26 cellular contexts compared by ENCODE assay signal in the genomic region with DNA sequence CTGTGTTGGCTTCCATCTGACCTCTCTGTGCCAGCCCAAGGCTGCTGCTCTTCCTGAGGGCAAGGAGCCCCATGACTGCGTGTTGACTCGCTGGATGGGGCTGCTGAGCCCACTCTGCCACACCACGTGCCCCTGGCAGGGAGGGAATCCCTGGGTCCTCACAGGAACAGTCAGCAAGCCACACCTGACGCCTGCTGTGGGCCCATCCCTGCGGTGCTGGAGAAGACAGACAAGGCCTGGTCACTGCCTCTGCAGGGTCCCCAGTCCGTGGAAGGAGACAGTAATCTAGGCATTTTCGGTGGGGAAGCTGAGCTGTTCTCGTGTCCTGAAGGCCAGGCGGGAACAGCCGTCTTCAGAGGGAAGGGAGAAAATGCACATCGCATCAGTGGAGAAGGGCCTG.
"Had no signal": no experiment of that assay in that cellular context is flagged by ENCODE, and none has a peak within 500 bp of the region (broad histone marks: within the 10 kb centered on the region; RNA-seq: fewer than 3 reads in every experiment).

No MANE protein-coding gene starts in this region.

- H3K9me3 ChIP-seq: neutrophil, ovary, psoas muscle, testis, transverse colon had no signal

- H3K27ac Mint-ChIP-seq: activated CD4-positive, alpha-beta memory T cell treated with anti-CD3 and anti-CD28 coated beads for 36 hours; activated naive CD4-positive, alpha-beta T cell treated with anti-CD3 and anti-CD28 coated beads, Interleukin-2, amount 10 ng/mL, durations not matched to agents 7 days and 5 days; activated naive CD8-positive, alpha-beta T cell treated with anti-CD3 and anti-CD28 coated beads, Interleukin-2, amount 10 ng/mL, durations not matched to agents 7 days and 5 days; activated T-cell treated with anti-CD3 and anti-CD28 coated beads, Interleukin-2, amount 50 U/mL, for 24 hours; endodermal cell; memory B cell; natural killer cell; stimulated activated naive B cell treated with anti-CD40 and anti-IgM and Interleukin-4, amounts not matched to agents 10 μg/mL and 1 μg/mL and 100 μg/mL, for 72 hours had no signal

- H3K27me3 ChIP-seq: brain microvascular endothelial cell, ovary, testis, transverse colon had no signal

- DNase-seq: activated CD4-positive, alpha-beta memory T cell treated with anti-CD3 and anti-CD28 coated beads for 36 hours; activated CD4-positive, alpha-beta T cell treated with anti-CD3 and anti-CD28 coated beads for 4 hours; activated CD8-positive, alpha-beta memory T cell treated with anti-CD3 and anti-CD28 coated beads, Interleukin-2, amount 50 U/mL, for 4 hours; activated gamma-delta T cell; activated naive CD4-positive, alpha-beta T cell treated with anti-CD3 and anti-CD28 coated beads, Interleukin-2, amount 10 ng/mL, durations not matched to agents 7 days and 5 days; activated naive CD8-positive, alpha-beta T cell treated with anti-CD3 and anti-CD28 coated beads, Interleukin-2, amount 10 ng/mL, durations not matched to agents 7 days and 5 days; activated T-cell treated with anti-CD3 and anti-CD28 coated beads, Interleukin-2, amount 50 U/mL, for 24 hours; brain microvascular endothelial cell; caudate nucleus; endodermal cell; foreskin fibroblast; hippocampal formation; left colon; natural killer cell; stimulated activated CD4-positive, alpha-beta T cell treated with anti-CD3 and anti-CD28 coated beads, Interleukin-15, amount 100 ng/mL, for 24 hours; stimulated activated CD4-positive, alpha-beta T cell treated with anti-CD3 and anti-CD28 coated beads, Interleukin-2, amount 100 ng/mL, for 24 hours; stimulated activated naive B cell treated with anti-CD40 and anti-IgM and Interleukin-4, amounts not matched to agents 10 μg/mL and 1 μg/mL and 100 μg/mL, for 72 hours; T-helper 1 cell; testis; transverse colon had no signal

- H3K4me3 Mint-ChIP-seq: activated CD4-positive, alpha-beta memory T cell treated with anti-CD3 and anti-CD28 coated beads for 36 hours; activated naive CD4-positive, alpha-beta T cell treated with anti-CD3 and anti-CD28 coated beads, Interleukin-2, amount 10 ng/mL, durations not matched to agents 7 days and 5 days; activated naive CD8-positive, alpha-beta T cell treated with anti-CD3 and anti-CD28 coated beads, Interleukin-2, amount 10 ng/mL, durations not matched to agents 7 days and 5 days; activated T-cell treated with anti-CD3 and anti-CD28 coated beads, Interleukin-2, amount 50 U/mL, for 24 hours; endodermal cell; memory B cell; natural killer cell; stimulated activated naive B cell treated with anti-CD40 and anti-IgM and Interleukin-4, amounts not matched to agents 10 μg/mL and 1 μg/mL and 100 μg/mL, for 72 hours had no signal

- H3K4me1 ChIP-seq: psoas muscle, testis had no signal

- H3K27me3 Mint-ChIP-seq: activated CD4-positive, alpha-beta memory T cell treated with anti-CD3 and anti-CD28 coated beads for 36 hours; activated T-cell treated with anti-CD3 and anti-CD28 coated beads, Interleukin-2, amount 50 U/mL, for 24 hours; stimulated activated naive B cell treated with anti-CD40 and anti-IgM and Interleukin-4, amounts not matched to agents 10 μg/mL and 1 μg/mL and 100 μg/mL, for 72 hours had no signal

- H3K36me3 ChIP-seq: neutrophil, ovary, transverse colon had no signal

- H3K27ac ChIP-seq: brain microvascular endothelial cell, neutrophil, ovary, psoas muscle, testis, transverse colon had no signal

- ATAC-seq: esophagus mucosa; left colon; natural killer cell; psoas muscle; stimulated activated naive B cell treated with anti-CD40 and anti-IgM and Interleukin-4, amounts not matched to agents 10 μg/mL and 1 μg/mL and 100 μg/mL, for 72 hours had no signal

- H3K4me2 ChIP-seq: smooth muscle cell had no signal

- H3K9me3 Mint-ChIP-seq: activated CD4-positive, alpha-beta memory T cell treated with anti-CD3 and anti-CD28 coated beads for 36 hours; activated naive CD4-positive, alpha-beta T cell treated with anti-CD3 and anti-CD28 coated beads, Interleukin-2, amount 10 ng/mL, durations not matched to agents 7 days and 5 days; activated naive CD8-positive, alpha-beta T cell treated with anti-CD3 and anti-CD28 coated beads, Interleukin-2, amount 10 ng/mL, durations not matched to agents 7 days and 5 days; activated T-cell treated with anti-CD3 and anti-CD28 coated beads, Interleukin-2, amount 50 U/mL, for 24 hours; endodermal cell; memory B cell; natural killer cell had no signal

- H3K36me3 Mint-ChIP-seq: activated CD4-positive, alpha-beta memory T cell treated with anti-CD3 and anti-CD28 coated beads for 36 hours; memory B cell; natural killer cell had no signal

- H3K4me3 ChIP-seq: ovary, psoas muscle, smooth muscle cell, testis, transverse colon had no signal
